In the genomic region with DNA sequence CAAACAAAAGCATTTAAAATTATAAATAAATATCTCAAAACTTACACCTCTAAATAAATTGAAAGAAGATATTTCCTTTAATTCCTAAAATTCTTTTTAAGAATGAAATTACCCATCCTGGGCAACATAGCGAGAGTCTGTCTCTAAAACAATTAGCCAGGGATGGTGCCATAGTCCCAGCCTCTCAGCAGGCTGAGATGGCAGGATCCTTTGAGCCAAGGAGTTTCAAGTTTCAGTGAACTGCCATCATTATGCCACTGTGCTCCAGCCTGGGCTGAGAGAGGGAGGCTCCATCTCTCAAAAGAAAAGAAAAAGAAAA, we compare ENCODE assay signal across 18 cellular contexts. TPM values are rescaled to one million over a fixed set of nuclear protein-coding genes. Genes with fewer than 3 reads are reported as not detected.
DNase-seq lines count a peak whose midpoint lies in the region; ATAC-seq and TF ChIP-seq lines count a peak whose summit lies in the region.
"Had no signal": no experiment of that assay in that cellular context is flagged by ENCODE, and none has a peak within 500 bp of the region (broad histone marks: within the 10 kb centered on the region; RNA-seq: fewer than 3 reads in every experiment).

No MANE protein-coding gene starts in this region.

- no TSS peak for BruUV-seq in OCI-LY7 (replicated peaks; lab: Mats Ljungman, UMichigan)

- H3K4me3 Mint-ChIP-seq in activated CD8-positive, alpha-beta T cell treated with anti-CD3 and anti-CD28 coated beads for 36 hours, result no peak overlapping the region
- no peak overlapping the region for H3K4me3 Mint-ChIP-seq in activated CD8-positive, alpha-beta T cell treated with anti-CD3 and anti-CD28 coated beads, Interleukin-2, amount 10 ng/mL, durations not matched to agents 7 days and 5 days
- no peak overlapping the region for H3K4me3 Mint-ChIP-seq in endodermal cell
- H3K4me3 Mint-ChIP-seq: activated CD4-positive, alpha-beta T cell treated with anti-CD3 and anti-CD28 coated beads, Interleukin-2, amount 10 ng/mL, durations not matched to agents 24 days and 14 days; dendritic cell treated with granulocyte-macrophage colony-stimulating factor and Interleukin-4, amounts not matched to agents 40 ng/mL and 50 ng/mL, for 4 days; nephron had no signal

- peak; percentile 24 for TF ChIP-seq CTCF in activated CD8-positive, alpha-beta T cell treated with anti-CD3 and anti-CD28 coated beads for 36 hours (IDR thresholded peaks at IDR 0.05)
- TF ChIP-seq CTCF in OCI-LY7 (conservative IDR thresholded peaks at IDR 0.05; ENCODE audit: low read length) (peak; percentile 46; the same call in 1 of the 2 replicates), endodermal cell (conservative IDR thresholded peaks at IDR 0.05) (peak; percentile 36), prostate gland (IDR thresholded peaks at IDR 0.05) (no peak)

- 57 to 84% methylated on average over 1 of the region's 1 CpG for WGBS in endodermal cell (ENCODE audit: insufficient coverage in 1 of 2, insufficient read length in 1 of 2), 2 experiments
- WGBS in prostate gland, result 82% methylated on average over 1 of the region's 1 CpG

- no peaks in the 10 kb centered on the region for H3K9me3 ChIP-seq in OCI-LY7 (ENCODE audit: low read length)
- no peaks in the 10 kb centered on the region for H3K9me3 ChIP-seq in endodermal cell (ENCODE audit: control insufficient read depth, low read length)
- H3K9me3 ChIP-seq in prostate gland, result no peaks in the 10 kb centered on the region
- H3K9me3 ChIP-seq: gastrocnemius medialis had no signal

- H4K20me1 ChIP-seq in OCI-LY7 (ENCODE audit: insufficient read depth, low read length), result no peaks in the 10 kb centered on the region

- no peak overlapping the region for H3K9ac ChIP-seq in endodermal cell (ENCODE audit: extremely low read depth, low read length, poor library complexity, severe bottlenecking)

- TF ChIP-seq POLR2A in prostate gland (IDR thresholded peaks at IDR 0.05), result no peak

- DNase-seq in activated CD8-positive, alpha-beta T cell treated with anti-CD3 and anti-CD28 coated beads for 36 hours, result no peak
- no peak for DNase-seq in activated CD8-positive, alpha-beta T cell treated with anti-CD3 and anti-CD28 coated beads, Interleukin-2, amount 10 ng/mL, durations not matched to agents 7 days and 5 days
- DNase-seq in OCI-LY7 (ENCODE audit: low spot score) (no peak), endodermal cell (no peak), prostate gland (ENCODE audit: low spot score) (no peak), head of caudate nucleus (no peak), globus pallidus (ENCODE audit: low spot score) (no peak)
- no peak for DNase-seq in stimulated activated CD4-positive, alpha-beta T cell treated with anti-CD3 and anti-CD28 coated beads, Interleukin-4, amount 100 ng/mL, for 4 hours
- DNase-seq: activated effector memory CD4-positive, alpha-beta T cell treated with anti-CD3 and anti-CD28 coated beads, Interleukin-2, amount 50 U/mL, for 16 hours; gastrocnemius medialis; stimulated activated CD4-positive, alpha-beta T cell treated with anti-CD3 and anti-CD28 coated beads, Interleukin-4, amount 100 ng/mL, for 1 hour had no signal

- no peaks in the 10 kb centered on the region for H3K36me3 Mint-ChIP-seq in activated CD8-positive, alpha-beta T cell treated with anti-CD3 and anti-CD28 coated beads for 36 hours (ENCODE audit: low read depth)
- no peaks in the 10 kb centered on the region for H3K36me3 Mint-ChIP-seq in activated CD8-positive, alpha-beta T cell treated with anti-CD3 and anti-CD28 coated beads, Interleukin-2, amount 10 ng/mL, durations not matched to agents 7 days and 5 days (ENCODE audit: low read depth)
- no peaks in the 10 kb centered on the region for H3K36me3 Mint-ChIP-seq in endodermal cell (ENCODE audit: low read depth)

- no peaks in the 10 kb centered on the region for H3K9me2 ChIP-seq in OCI-LY7 (ENCODE audit: insufficient read depth, low read length)

- H3K4me3 ChIP-seq in OCI-LY7 (ENCODE audit: low read depth, low read length, poor library complexity, severe bottlenecking) (no peak overlapping the region), endodermal cell (ENCODE audit: low read length) (no peak overlapping the region), prostate gland (no peak overlapping the region)

- H3K27me3 ChIP-seq in endodermal cell (ENCODE audit: control insufficient read depth, insufficient read depth, low read length, poor library complexity, severe bottlenecking) (no peaks in the 10 kb centered on the region), prostate gland (replicated peaks; ENCODE audit: insufficient read depth) (no peaks in the 10 kb centered on the region)
- H3K27me3 ChIP-seq: gastrocnemius medialis had no signal

- no peaks in the 10 kb centered on the region for H3K4me1 Mint-ChIP-seq in activated CD8-positive, alpha-beta T cell treated with anti-CD3 and anti-CD28 coated beads for 36 hours (ENCODE audit: low read depth)
- H3K4me1 Mint-ChIP-seq in activated CD8-positive, alpha-beta T cell treated with anti-CD3 and anti-CD28 coated beads, Interleukin-2, amount 10 ng/mL, durations not matched to agents 7 days and 5 days (ENCODE audit: low read depth), result no peaks in the 10 kb centered on the region
- peaks cover 12% of the 10 kb centered on the region for H3K4me1 Mint-ChIP-seq in endodermal cell
- H3K4me1 Mint-ChIP-seq: activated CD4-positive, alpha-beta T cell treated with anti-CD3 and anti-CD28 coated beads, Interleukin-2, amount 10 ng/mL, durations not matched to agents 24 days and 14 days had no signal

- no peaks in the 10 kb centered on the region for H3K79me2 ChIP-seq in OCI-LY7 (ENCODE audit: insufficient read depth, low read depth, low read length)

- POLR2A ChIA-PET in activated CD8-positive, alpha-beta T cell treated with anti-CD3 and anti-CD28 coated beads for 36 hours (lab: Charles Lee), result no interaction called here
- POLR2A ChIA-PET in activated CD8-positive, alpha-beta T cell treated with anti-CD3 and anti-CD28 coated beads, Interleukin-2, amount 10 ng/mL, durations not matched to agents 7 days and 5 days (lab: Charles Lee), result no interaction called here
- POLR2A ChIA-PET in OCI-LY7 (lab: Charles Lee), result no interaction called here

- CTCF ChIA-PET in activated CD8-positive, alpha-beta T cell treated with anti-CD3 and anti-CD28 coated beads for 36 hours (lab: Charles Lee), result interaction anchor here (0.7 to 5.8 kb wide), 19 partner anchors 10 to 671 kb away, joined by 3 to 35 read pairs (median 4); no protein-coding TSS in a partner anchor
- CTCF ChIA-PET in activated CD8-positive, alpha-beta T cell treated with anti-CD3 and anti-CD28 coated beads, Interleukin-2, amount 10 ng/mL, durations not matched to agents 7 days and 5 days (lab: Charles Lee), result interaction anchor here (0.5 to 4.4 kb wide), 19 partner anchors 9 to 735 kb away, joined by 3 to 25 read pairs (median 4); no protein-coding TSS in a partner anchor
- CTCF ChIA-PET in OCI-LY7 (lab: Charles Lee; ENCODE audit: unreplicated experiment), result interaction anchor here (0.6 kb wide), 1 partner anchor 371 kb away, joined by 3 read pairs; no protein-coding TSS in a partner anchor

- H3K36me3 ChIP-seq in OCI-LY7 (ENCODE audit: insufficient read depth, low read length), result no peaks in the 10 kb centered on the region
- no peaks in the 10 kb centered on the region for H3K36me3 ChIP-seq in endodermal cell (ENCODE audit: control insufficient read depth, insufficient read depth, low read length)
- H3K36me3 ChIP-seq in prostate gland, result no peaks in the 10 kb centered on the region
- H3K36me3 ChIP-seq: gastrocnemius medialis had no signal

- peaks cover 3% of the 10 kb centered on the region for H3K27me3 Mint-ChIP-seq in activated CD8-positive, alpha-beta T cell treated with anti-CD3 and anti-CD28 coated beads for 36 hours
- H3K27me3 Mint-ChIP-seq in activated CD8-positive, alpha-beta T cell treated with anti-CD3 and anti-CD28 coated beads, Interleukin-2, amount 10 ng/mL, durations not matched to agents 7 days and 5 days (ENCODE audit: low read depth), result peaks cover 28% of the 10 kb centered on the region
- no peaks in the 10 kb centered on the region for H3K27me3 Mint-ChIP-seq in endodermal cell (ENCODE audit: insufficient read depth)
- H3K27me3 Mint-ChIP-seq: dendritic cell treated with granulocyte-macrophage colony-stimulating factor and Interleukin-4, amounts not matched to agents 40 ng/mL and 50 ng/mL, for 4 days had no signal

- no peaks in the 10 kb centered on the region for H3K9me3 Mint-ChIP-seq in activated CD8-positive, alpha-beta T cell treated with anti-CD3 and anti-CD28 coated beads for 36 hours
- no peaks in the 10 kb centered on the region for H3K9me3 Mint-ChIP-seq in activated CD8-positive, alpha-beta T cell treated with anti-CD3 and anti-CD28 coated beads, Interleukin-2, amount 10 ng/mL, durations not matched to agents 7 days and 5 days (ENCODE audit: insufficient read depth)
- H3K9me3 Mint-ChIP-seq in endodermal cell, result no peaks in the 10 kb centered on the region
- H3K9me3 Mint-ChIP-seq: activated CD4-positive, alpha-beta T cell treated with anti-CD3 and anti-CD28 coated beads, Interleukin-2, amount 10 ng/mL, durations not matched to agents 24 days and 14 days; dendritic cell treated with granulocyte-macrophage colony-stimulating factor and Interleukin-4, amounts not matched to agents 40 ng/mL and 50 ng/mL, for 4 days; nephron had no signal

- intact Hi-C loops in activated CD8-positive, alpha-beta T cell treated with anti-CD3 and anti-CD28 coated beads for 36 hours (cut with micrococcal nuclease), result loop anchor here (5.0 to 10.0 kb wide), 3 partner anchors 374 to 544 kb away; a partner anchor contains a TSS
- intact Hi-C loops in OCI-LY7 (cut with micrococcal nuclease; ENCODE audit: unreplicated experiment), result loop anchor here (5.0 to 10.0 kb wide), 5 partner anchors 78 to 672 kb away; no protein-coding TSS in a partner anchor
- intact Hi-C loops in prostate gland (cut with DNase I), result loop anchor here (5.0 kb wide), 1 partner anchor 397 kb away; no protein-coding TSS in a partner anchor
- intact Hi-C loops in head of caudate nucleus (cut with DNase I), result no loop called here

- H3K4me1 ChIP-seq in OCI-LY7 (ENCODE audit: insufficient read depth, low read length, poor library complexity, severe bottlenecking) (no peaks in the 10 kb centered on the region), endodermal cell (ENCODE audit: control insufficient read depth, insufficient read depth, low read length) (peaks cover 5% of the 10 kb centered on the region), prostate gland (replicated peaks) (no peaks in the 10 kb centered on the region)

- no peak for ATAC-seq in activated CD8-positive, alpha-beta T cell treated with anti-CD3 and anti-CD28 coated beads for 36 hours
- no peak for ATAC-seq in activated CD8-positive, alpha-beta T cell treated with anti-CD3 and anti-CD28 coated beads, Interleukin-2, amount 10 ng/mL, durations not matched to agents 7 days and 5 days

- no peak overlapping the region for H3K4me2 ChIP-seq in OCI-LY7 (ENCODE audit: low read length)

- no peak overlapping the region for H3K27ac Mint-ChIP-seq in activated CD8-positive, alpha-beta T cell treated with anti-CD3 and anti-CD28 coated beads for 36 hours
- no peak overlapping the region for H3K27ac Mint-ChIP-seq in activated CD8-positive, alpha-beta T cell treated with anti-CD3 and anti-CD28 coated beads, Interleukin-2, amount 10 ng/mL, durations not matched to agents 7 days and 5 days
- no peak overlapping the region for H3K27ac Mint-ChIP-seq in endodermal cell
- H3K27ac Mint-ChIP-seq: activated CD4-positive, alpha-beta T cell treated with anti-CD3 and anti-CD28 coated beads, Interleukin-2, amount 10 ng/mL, durations not matched to agents 24 days and 14 days; dendritic cell treated with granulocyte-macrophage colony-stimulating factor and Interleukin-4, amounts not matched to agents 40 ng/mL and 50 ng/mL, for 4 days; nephron had no signal

- no peak overlapping the region for H3K27ac ChIP-seq in OCI-LY7 (ENCODE audit: low read depth, low read length, poor library complexity, severe bottlenecking)
- no peak overlapping the region for H3K27ac ChIP-seq in endodermal cell (ENCODE audit: low read depth, low read length)
- no peak overlapping the region for H3K27ac ChIP-seq in prostate gland
- H3K27ac ChIP-seq: epithelial cell of prostate, gastrocnemius medialis, skin epidermis had no signal

- H2AFZ ChIP-seq in OCI-LY7 (ENCODE audit: low read length), result no peak overlapping the region

RNA-seq across cellular contexts. Expression of a gene that starts 25.4 kb away (rescaled TPM):
- total RNA-seq in activated CD8-positive, alpha-beta T cell treated with anti-CD3 and anti-CD28 coated beads for 36 hours, result not detected
- total RNA-seq in activated CD8-positive, alpha-beta T cell treated with anti-CD3 and anti-CD28 coated beads, Interleukin-2, amount 10 ng/mL, durations not matched to agents 7 days and 5 days, result not detected
- not detected in 2 replicates for total RNA-seq in OCI-LY7 (2014; rRNA removed; shearing (Covaris generic))
- total RNA-seq in OCI-LY7 (2022) (not detected in 2 replicates), endodermal cell (not detected), prostate gland (not detected)
- not detected for polyA plus RNA-seq in endodermal cell (2013, experiment 1 of 2)
- not detected for polyA plus RNA-seq in endodermal cell (2013, experiment 2 of 2)
- total RNA-seq: activated CD4-positive, alpha-beta T cell treated with anti-CD3 and anti-CD28 coated beads, Interleukin-2, amount 10 ng/mL, durations not matched to agents 24 days and 14 days; H1; HT1080 had no signal
- polyA plus RNA-seq: H1 had no signal

RNA-seq across cellular contexts. Expression of a gene that starts 34.2 kb away (rescaled TPM):
- total RNA-seq in activated CD8-positive, alpha-beta T cell treated with anti-CD3 and anti-CD28 coated beads for 36 hours, result not detected
- total RNA-seq in activated CD8-positive, alpha-beta T cell treated with anti-CD3 and anti-CD28 coated beads, Interleukin-2, amount 10 ng/mL, durations not matched to agents 7 days and 5 days, result not detected
- not detected in 2 replicates for total RNA-seq in OCI-LY7 (2014; rRNA removed; shearing (Covaris generic))
- not detected in 2 replicates for total RNA-seq in OCI-LY7 (2022)
- not detected for total RNA-seq in endodermal cell
- polyA plus RNA-seq in endodermal cell (2013, experiment 1 of 2), result 0.07 TPM
- polyA plus RNA-seq in endodermal cell (2013, experiment 2 of 2), result 0.08 TPM
- total RNA-seq in prostate gland, result not detected
- total RNA-seq: activated CD4-positive, alpha-beta T cell treated with anti-CD3 and anti-CD28 coated beads, Interleukin-2, amount 10 ng/mL, durations not matched to agents 24 days and 14 days; H1; HT1080 had no signal
- polyA plus RNA-seq: H1 had no signal

Comparison
In these comparisons a context has a peak if more than half of its experiments do, and no peak if none do; other contexts are left out.
1. CTCF ChIP-seq: peak in activated CD8-positive, alpha-beta T cell treated with anti-CD3 and anti-CD28 coated beads for 36 hours (single experiment), OCI-LY7 (single experiment) and endodermal cell (single experiment); none in prostate gland (0 of 4).